ENCODE assay signal across 1 cellular context in the genomic region with DNA sequence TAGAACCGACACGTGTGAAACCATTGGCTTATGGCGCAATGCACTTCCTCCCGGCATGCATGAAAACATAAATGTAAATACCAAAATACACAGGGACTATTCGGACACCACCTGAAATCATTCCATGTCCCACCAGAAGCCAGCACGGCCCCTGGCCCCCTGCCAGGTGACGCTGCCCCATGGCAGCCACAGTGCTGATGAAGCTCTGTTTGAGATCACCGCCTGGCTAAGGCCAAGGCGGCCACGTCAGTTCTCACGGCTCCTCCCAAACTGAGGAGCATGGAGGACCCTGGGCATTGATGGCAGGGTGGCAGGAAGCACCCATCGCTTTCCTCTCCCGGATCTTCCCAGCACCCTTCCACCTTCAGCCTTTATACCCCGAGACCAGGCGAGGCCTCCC.
TF ChIP-seq lines count a peak whose summit lies in the region.

No MANE protein-coding gene starts in this region.

TF ChIP-seq in IMR-90, 13 proteins besides CTCF, POLR2A, EP300 and RAD21:
- no peak for TF ChIP-seq MXI1 (IDR thresholded peaks at IDR 0.05; ENCODE audit: borderline replicate concordance, low read depth, low read length)
- TF ChIP-seq NFE2L2 (IDR thresholded peaks at IDR 0.05; ENCODE audit: low read depth, low read length), result no peak
- TF ChIP-seq CEBPB (IDR thresholded peaks at IDR 0.05; ENCODE audit: low read depth, low read length), result 0 out of 2 replicates have a peak, but pooled peaks have one; percentile 4
- no peak for TF ChIP-seq CHD1 (IDR thresholded peaks at IDR 0.05; ENCODE audit: low read depth, low read length)
- TF ChIP-seq RFX5 (IDR thresholded peaks at IDR 0.05; ENCODE audit: low read depth, low read length), result no peak
